ENCODE assay signal across 9 cellular contexts in genomic region chr10:93072713-93073538, GRCh38. TPM values are rescaled to one million over a fixed set of nuclear protein-coding genes. Genes with fewer than 3 reads are reported as not detected.
DNase-seq lines count a peak whose midpoint lies in the region; ATAC-seq and TF ChIP-seq lines count a peak whose summit lies in the region.
"Had no signal": no experiment of that assay in that cellular context is flagged by ENCODE, and none has a peak within 500 bp of the region (broad histone marks: within the 10 kb centered on the region; RNA-seq: fewer than 3 reads in every experiment).

No MANE protein-coding gene starts in this region.

- no peaks in the 10 kb centered on the region for H4K20me1 ChIP-seq in H9 (ENCODE audit: control insufficient read depth, insufficient read depth, insufficient read length)

- peaks cover 0 to 38% (median 37%) of the 10 kb centered on the region in 3 experiments; a peak in 6 of 7 replicates for H3K36me3 Mint-ChIP-seq in H9 (ENCODE audit: insufficient read depth in 1 of 3, low read depth in 3 of 3)

- H3K56ac ChIP-seq in H9 (ENCODE audit: insufficient read length, low read depth, low read length) = no peak overlapping the region

- H4K91ac ChIP-seq in H9 (ENCODE audit: insufficient read length, low read depth, low read length) = no peak overlapping the region

- H3K79me2 ChIP-seq in H9 (ENCODE audit: insufficient read depth, low read length) = no peaks in the 10 kb centered on the region

- no peak overlapping the region for H4K5ac ChIP-seq in H9 (ENCODE audit: insufficient read length, low read depth, low read length)

- H3K36me3 ChIP-seq in SK-N-MC (ENCODE audit: insufficient read depth, low read length) (no peaks in the 10 kb centered on the region), right atrium auricular region (no peaks in the 10 kb centered on the region), gastrocnemius medialis (no peaks in the 10 kb centered on the region)

- peaks cover 30% of the 10 kb centered on the region for H3K23me2 ChIP-seq in H9 (ENCODE audit: insufficient read length, low read depth, low read length, poor library complexity, severe bottlenecking)

- H3K27ac Mint-ChIP-seq in H9 = peak overlapping the region in 1 of 3 experiments; percentile 40; a peak in 1 of 7 replicates

- TF ChIP-seq POLR2A in gastrocnemius medialis (IDR thresholded peaks at IDR 0.05) = no peak

- no peak overlapping the region for H2BK5ac ChIP-seq in H9 (ENCODE audit: insufficient read length, low read length)

- peaks cover 46 to 47% of the 10 kb centered on the region in 2 experiments for H3K4me1 Mint-ChIP-seq in H9

- ATAC-seq in gastrocnemius medialis (no peak), HG02938 (IDR thresholded peaks at IDR 0.05; ENCODE audit: unreplicated experiment) (no peak)

- no peak overlapping the region for H2BK120ac ChIP-seq in H9 (ENCODE audit: low read depth, low read length, poor library complexity, severe bottlenecking)

- no peak overlapping the region for H3T11ph ChIP-seq in H9 (ENCODE audit: low read length)

- H4K8ac ChIP-seq in H9 (replicated peaks; ENCODE audit: insufficient read length, low read depth, low read length) = no peak overlapping the region

- H3K9ac ChIP-seq in H9 (ENCODE audit: extremely low read depth, insufficient read length, low read length) = no peak overlapping the region
- H3K9ac ChIP-seq in SK-N-MC (ENCODE audit: insufficient read length) = no peak overlapping the region

- H3K27ac ChIP-seq in H9 (ENCODE audit: insufficient read length, low read depth, low read length) (no peak overlapping the region), SK-N-MC (no peak overlapping the region), right atrium auricular region (no peak overlapping the region), gastrocnemius medialis (no peak overlapping the region)
- H3K27ac ChIP-seq: RWPE1 had no signal

- no peak overlapping the region for H2BK15ac ChIP-seq in H9 (ENCODE audit: low read depth, low read length)

- H3K9me3 ChIP-seq in H9 (ENCODE audit: control insufficient read depth, low read depth, low read length) = no peaks in the 10 kb centered on the region
- no peaks in the 10 kb centered on the region for H3K9me3 ChIP-seq in SK-N-MC (ENCODE audit: low read depth, low read length)
- no peaks in the 10 kb centered on the region for H3K9me3 ChIP-seq in right atrium auricular region
- no peaks in the 10 kb centered on the region for H3K9me3 ChIP-seq in gastrocnemius medialis

- H3K4ac ChIP-seq in H9 (ENCODE audit: low read depth, low read length) = no peak overlapping the region

- peak overlapping the region; percentile 82 for H3K4me2 ChIP-seq in H9 (ENCODE audit: insufficient read depth, insufficient read length, low read length)

- peaks cover 0 to 6% of the 10 kb centered on the region in 2 experiments; a peak in 3 of 5 replicates for H3K9me3 Mint-ChIP-seq in H9

- intact Hi-C loops in gastrocnemius medialis (cut with DNase I; ENCODE audit: low total_unique reads) = loop anchor here (10.0 kb wide), 1 partner anchor 282 kb away; no protein-coding TSS in a partner anchor

- H3K18ac ChIP-seq in H9 (ENCODE audit: insufficient read length, low read depth, low read length) = no peak overlapping the region

- H2BK12ac ChIP-seq in H9 (ENCODE audit: insufficient read length, low read depth, low read length) = no peak overlapping the region

- no peaks in the 10 kb centered on the region for H3K79me1 ChIP-seq in H9 (ENCODE audit: insufficient read depth, low read depth, low read length, poor library complexity, severe bottlenecking)

- DNase-seq in H9 (peak; percentile 42), SK-N-MC (ENCODE audit: low read depth, low spot score) (no peak), right atrium auricular region (ENCODE audit: low spot score) (peak; percentile 26), gastrocnemius medialis (no peak), dedifferentiated amniotic fluid mesenchymal stem cell (ENCODE audit: extremely low spot score) (no peak), T-helper 9 cell (no peak)
- DNase-seq in stimulated activated CD4-positive, alpha-beta T cell treated with anti-CD3 and anti-CD28 coated beads, Interleukin-2, amount 100 ng/mL, for 48 hours = no peak

- H3K23ac ChIP-seq in H9 (ENCODE audit: insufficient read length, low read depth, low read length) = no peak overlapping the region

- no CpG with 5 or more reads among the region's 34 CpGs for WGBS in H9 (ENCODE audit: extremely low coverage, insufficient read length, low lambda C conversion rate)

- H2AK5ac ChIP-seq in H9 (ENCODE audit: insufficient read length, low read length) = no peak overlapping the region

- H3K4me3 ChIP-seq in SK-N-MC (peak overlapping the region; percentile 48; the same call in 1 of the 2 replicates), right atrium auricular region (peak overlapping the region in 1 of 2 donors; percentile 48), gastrocnemius medialis (peak overlapping the region; percentile 32 to 66 (median 46))

- in situ Hi-C loops in gastrocnemius medialis (cut with MboI; ENCODE audit: low sequenced_read_pairs in 4 of 4) = no loop called here

- H3K4me3 Mint-ChIP-seq in H9 = peak overlapping the region; percentile 90 to 95

- H3K4me1 ChIP-seq in H9 (ENCODE audit: insufficient read depth, low read length) = no peaks in the 10 kb centered on the region
- H3K4me1 ChIP-seq in right atrium auricular region = peaks cover 0 to 49% of the 10 kb centered on the region in 2 donors
- H3K4me1 ChIP-seq in gastrocnemius medialis = peaks cover 12 to 34% of the 10 kb centered on the region in 2 donors

- H3K27me3 Mint-ChIP-seq in H9 (ENCODE audit: low read depth) = peaks cover 90% of the 10 kb centered on the region

- H3K27me3 ChIP-seq in H9 (ENCODE audit: insufficient read depth, low read length) (peaks cover 84% of the 10 kb centered on the region), right atrium auricular region (peaks cover 15 to 37% of the 10 kb centered on the region in 2 donors), gastrocnemius medialis (peaks cover 70 to 77% (median 77%) of the 10 kb centered on the region in 3 donors)

- H2BK20ac ChIP-seq in H9 (ENCODE audit: low read depth, low read length, poor library complexity, severe bottlenecking) = no peak overlapping the region

- no peak overlapping the region for H2AFZ ChIP-seq in H9 (ENCODE audit: low read length)

- no peak overlapping the region for H3K14ac ChIP-seq in H9 (ENCODE audit: insufficient read depth, low read length)

- TF ChIP-seq CTCF in H9 (conservative IDR thresholded peaks at IDR 0.05) = no peak
- no peak for TF ChIP-seq CTCF in right atrium auricular region (IDR thresholded peaks at IDR 0.05)
- no peak for TF ChIP-seq CTCF in gastrocnemius medialis (IDR thresholded peaks at IDR 0.05 in 4 of 5, conservative IDR thresholded peaks at IDR 0.05 in 1 of 5)

RNA-seq across cellular contexts. Expression of gene CYP26A1, which starts 0.8 kb away (rescaled TPM):
- total RNA-seq in H9 (2021) = 70.4 and 72.1 TPM in 2 replicates
- total RNA-seq in right atrium auricular region = not detected
- not detected for total RNA-seq in gastrocnemius medialis

RNA-seq across cellular contexts. Expression of gene CYP26C1, which starts 12.3 kb away (rescaled TPM):
- total RNA-seq in H9 (2021) (0.42 and 0.79 TPM in 2 replicates), right atrium auricular region (not detected), gastrocnemius medialis (not detected)

Comparison
In these comparisons a context has a peak if more than half of its experiments do, and no peak if none do; other contexts are left out.
1. DNase-seq: peak in H9 (single experiment) and right atrium auricular region (single experiment); none in SK-N-MC (single experiment), gastrocnemius medialis (0 of 2), dedifferentiated amniotic fluid mesenchymal stem cell (single experiment), stimulated activated CD4-positive, alpha-beta T cell treated with anti-CD3 and anti-CD28 coated beads, Interleukin-2, amount 100 ng/mL, for 48 hours (0 of 2) and T-helper 9 cell (single experiment).
2. RNA of gene CYP26A1, which starts 0.8 kb away (total RNA-seq): 70.4 to 72.1 TPM in H9; not detected in right atrium auricular region and not detected in gastrocnemius medialis; every median in the first group is over 10 times any median in the second.